Comparison of ENCODE assay signal across 8 cellular contexts in genomic region chr12:38904932-38905479, GRCh38. TPM values are rescaled to one million over a fixed set of nuclear protein-coding genes. Genes with fewer than 3 reads are reported as not detected.
DNase-seq lines count a peak whose midpoint lies in the region; ATAC-seq, FAIRE-seq and TF ChIP-seq lines count a peak whose summit lies in the region.

No MANE protein-coding gene starts in this region.

- intact Hi-C loops in activated B cell treated with CpG ODN at 0.5 μM for 24 hours (cut with micrococcal nuclease), result loop anchor here (5.0 kb wide), 2 partner anchors 197 to 238 kb away; no protein-coding TSS in a partner anchor

- H3K36me3 Mint-ChIP-seq in activated B cell treated with CpG ODN at 0.5 μM for 24 hours (ENCODE audit: low read depth), result no peaks in the 10 kb centered on the region

- FAIRE-seq in HTR-8/SVneo (lab: Jason Lieb, UNC), result no peak
- FAIRE-seq in D721Med (lab: Jason Lieb, UNC), result no peak

- TF ChIP-seq CTCF in activated B cell treated with CpG ODN at 0.5 μM for 24 hours (IDR thresholded peaks at IDR 0.05), result no peak
- TF ChIP-seq CTCF in choroid plexus epithelial cell (conservative IDR thresholded peaks at IDR 0.05; ENCODE audit: low read depth, low read length), result no peak
- no peak for TF ChIP-seq CTCF in D721Med (IDR thresholded peaks at IDR 0.05; ENCODE audit: insufficient read depth, missing control alignments)

- H3K27ac Mint-ChIP-seq in activated B cell treated with CpG ODN at 0.5 μM for 24 hours, result peak overlapping the region; percentile 55

- no peaks in the 10 kb centered on the region for H3K9me3 Mint-ChIP-seq in activated B cell treated with CpG ODN at 0.5 μM for 24 hours

- peak overlapping the region; percentile 88 for H3K4me3 Mint-ChIP-seq in activated B cell treated with CpG ODN at 0.5 μM for 24 hours

- CTCF ChIA-PET in activated B cell treated with CpG ODN at 0.5 μM for 24 hours (lab: Charles Lee), result interaction anchor here (0.5 to 1.5 kb wide), 2 partner anchors 16 to 1203 kb away, joined by 3 read pairs; no protein-coding TSS in a partner anchor

- H3K4me1 Mint-ChIP-seq in activated B cell treated with CpG ODN at 0.5 μM for 24 hours, result peaks cover 23% of the 10 kb centered on the region

- POLR2A ChIA-PET in activated B cell treated with CpG ODN at 0.5 μM for 24 hours (lab: Charles Lee), result interaction anchor here (2.1 kb wide), 1 partner anchor 588 kb away, joined by 5 read pairs; the partner anchor contains the start of gene ALG10B

- peaks cover 20% of the 10 kb centered on the region for H3K27me3 Mint-ChIP-seq in activated B cell treated with CpG ODN at 0.5 μM for 24 hours

- DNase-seq in EH (ENCODE audit: low read depth) (peak; percentile 49), HTR-8/SVneo (ENCODE audit: insufficient read length, low spot score) (peak; percentile 37), activated B cell treated with CpG ODN at 0.5 μM for 24 hours (peak; percentile 19), choroid plexus epithelial cell (ENCODE audit: low read depth) (peak; percentile 28), left kidney (ENCODE audit: low read depth, low spot score) (peak; percentile 77), D721Med (ENCODE audit: insufficient read length, low spot score) (no peak)
- peak in 3 of 4 experiments; percentile 5 to 45 (median 20) for DNase-seq in stimulated activated CD4-positive, alpha-beta T cell treated with anti-CD3 and anti-CD28 coated beads, Interleukin-1b, Interleukin-23, amount 100 ng/mL, for 24 hours (ENCODE audit: low read depth in 4 of 4, low spot score in 1 of 4)

- peak overlapping the region; percentile 54 for H3K4me3 ChIP-seq in choroid plexus epithelial cell (ENCODE audit: low read depth, low read length)

- ATAC-seq in GM21529 (IDR thresholded peaks at IDR 0.05; ENCODE audit: unreplicated experiment) (peak; percentile 67), activated B cell treated with CpG ODN at 0.5 μM for 24 hours (ENCODE audit: low read depth) (peak; percentile 61)

RNA-seq across cellular contexts. Expression of gene CPNE8, which starts 0.4 kb away (rescaled TPM):
- 1.7 and 2.2 TPM in 2 replicates for total RNA-seq in activated B cell treated with CpG ODN at 0.5 μM for 24 hours
